In the genomic region with DNA sequence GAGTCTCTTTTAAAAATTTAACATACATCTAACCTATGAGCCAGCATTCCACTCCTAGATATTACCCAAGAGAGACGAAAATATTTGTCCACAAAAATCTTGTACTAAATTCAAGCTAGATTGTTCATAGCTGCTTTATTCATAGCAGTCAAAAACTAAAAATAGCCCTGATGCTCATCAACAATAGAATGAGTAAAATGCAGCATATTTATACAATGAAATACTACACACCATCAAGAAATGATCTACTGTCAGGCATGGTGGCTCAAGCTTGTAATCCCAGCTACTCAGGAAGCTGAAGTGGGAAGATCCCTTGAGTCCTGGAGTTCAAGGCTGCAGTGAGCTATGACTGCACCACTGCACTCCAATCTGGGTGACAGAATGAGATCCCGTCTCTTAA, we compare ENCODE assay signal across 1 cellular context.
TF ChIP-seq lines count a peak whose summit lies in the region.

No MANE protein-coding gene starts in this region.

TF ChIP-seq in IMR-90, 13 proteins besides CTCF, POLR2A, EP300 and RAD21:
- TF ChIP-seq MAFK (IDR thresholded peaks at IDR 0.05; ENCODE audit: low read depth, low read length) (no peak), RCOR1 (IDR thresholded peaks at IDR 0.05; ENCODE audit: insufficient replicate concordance, low read length) (no peak), SMC3 (IDR thresholded peaks at IDR 0.05; ENCODE audit: low read depth, low read length) (peak; percentile 3; the same call in 1 of the 2 replicates), CEBPB (IDR thresholded peaks at IDR 0.05; ENCODE audit: low read depth, low read length) (peak; percentile 78; the same call in 1 of the 2 replicates)
